In the genomic region with DNA sequence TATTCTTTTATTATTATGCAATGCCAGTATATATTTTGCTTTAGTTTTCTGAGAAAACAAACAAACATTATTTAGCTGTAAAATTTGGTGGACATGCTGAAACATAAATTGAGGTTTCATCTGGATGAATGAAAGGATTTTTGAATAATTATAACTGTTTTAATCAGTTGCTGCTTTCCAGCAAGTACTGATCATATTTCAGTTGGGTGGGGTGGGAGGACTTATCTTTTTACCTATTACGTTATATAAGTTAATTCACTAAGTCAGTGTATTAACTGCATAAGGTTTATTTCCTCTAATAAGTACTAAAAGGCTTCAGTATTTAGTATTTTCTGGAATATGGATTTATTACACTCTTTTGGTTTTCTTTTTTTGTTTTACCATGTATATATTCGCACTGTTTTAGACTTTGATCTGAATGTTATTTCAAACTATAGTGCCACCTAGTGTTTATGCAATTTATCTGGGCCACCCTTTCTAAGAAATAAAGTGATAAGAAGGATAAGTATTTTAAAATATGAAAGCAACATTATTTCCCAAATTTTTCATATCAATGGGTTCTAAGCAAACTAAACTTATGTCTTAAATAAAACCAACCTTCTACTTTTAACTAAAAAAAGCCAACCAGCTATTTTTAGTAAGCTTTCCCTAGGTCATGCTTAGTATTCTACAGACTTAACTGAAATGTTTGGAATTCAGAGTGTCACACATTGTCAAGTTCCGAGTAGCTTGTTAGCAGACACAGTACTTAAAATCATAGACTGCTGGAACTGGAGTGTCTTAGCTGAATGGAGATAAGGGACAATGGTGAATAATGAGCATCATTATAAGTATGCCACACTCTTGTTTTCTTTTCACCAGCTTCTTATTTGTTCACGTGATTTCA, we compare ENCODE assay signal across 9 cellular contexts.
DNase-seq lines count a peak whose midpoint lies in the region; FAIRE-seq and TF ChIP-seq lines count a peak whose summit lies in the region.
"Had no signal": no experiment of that assay in that cellular context is flagged by ENCODE, and none has a peak within 500 bp of the region (broad histone marks: within the 10 kb centered on the region; RNA-seq: fewer than 3 reads in every experiment).

No MANE protein-coding gene starts in this region.

- intact Hi-C loops in colonic mucosa (cut with DNase I): loop anchor here (5.0 kb wide), 2 partner anchors 97 to 227 kb away; no protein-coding TSS in a partner anchor

- H3K9ac ChIP-seq in colonic mucosa (ENCODE audit: low read depth in 2 of 2, low read length in 2 of 2) (no peak overlapping the region), parathyroid adenoma (no peak overlapping the region)

- TF ChIP-seq CTCF in GM13976 (IDR thresholded peaks at IDR 0.05; ENCODE audit: borderline replicate concordance, control extremely low read depth, extremely low read depth, insufficient read depth, missing control alignments) (peak; percentile 17), colonic mucosa (IDR thresholded peaks at IDR 0.05) (peak; percentile 43), parathyroid adenoma (IDR thresholded peaks at IDR 0.05) (peak; percentile 37)

- DNase-seq in GM13976 (ENCODE audit: low spot score): peak; percentile 28
- peak; percentile 21 for DNase-seq in NCI-H2227 treated with DMSO at 0.1 percent for 48 hours (lab: John Stamatoyannopoulos, UW)
- no peak for DNase-seq in colonic mucosa
- DNase-seq in islet precursor cell: no peak
- DNase-seq in NCI-H1048 (lab: John Stamatoyannopoulos, UW): no peak
- DNase-seq in activated CD8-positive, alpha-beta memory T cell treated with anti-CD3 and anti-CD28 coated beads, Interleukin-2, amount 50 U/mL, for 48 hours: no peak
- DNase-seq: activated naive CD8-positive, alpha-beta T cell treated with anti-CD3 and anti-CD28 coated beads, Interleukin-2, amount 10 ng/mL, durations not matched to agents 7 days and 5 days had no signal

- no peaks in the 10 kb centered on the region for H3K9me3 ChIP-seq in colonic mucosa
- H3K9me3 ChIP-seq in parathyroid adenoma (ENCODE audit: control insufficient read depth, low read length): no peaks in the 10 kb centered on the region

- H3K79me2 ChIP-seq in parathyroid adenoma: no peaks in the 10 kb centered on the region

- H3K4me3 ChIP-seq in colonic mucosa (no peak overlapping the region), parathyroid adenoma (ENCODE audit: low read depth, low read length) (no peak overlapping the region)

- in situ Hi-C loops in GM13976 (cut with MboI; ENCODE audit: low sequenced_read_pairs, unreplicated experiment): loop anchor here (10.0 to 25.0 kb wide), 3 partner anchors 95 to 563 kb away; no protein-coding TSS in a partner anchor

- H3K4me2 ChIP-seq in parathyroid adenoma (ENCODE audit: low read length): no peak overlapping the region

- H2AFZ ChIP-seq in parathyroid adenoma: no peak overlapping the region

- FAIRE-seq in A204.1 (lab: Jason Lieb, UNC): peak; percentile 95

- H3K4me1 ChIP-seq in colonic mucosa (no peaks in the 10 kb centered on the region), parathyroid adenoma (no peaks in the 10 kb centered on the region)

- H3K36me3 ChIP-seq in colonic mucosa (no peaks in the 10 kb centered on the region), parathyroid adenoma (ENCODE audit: control insufficient read depth, insufficient read depth, low read length) (no peaks in the 10 kb centered on the region)

- H3K27me3 ChIP-seq in colonic mucosa: no peaks in the 10 kb centered on the region
- H3K27me3 ChIP-seq in parathyroid adenoma (ENCODE audit: control insufficient read depth, insufficient read depth, low read length): no peaks in the 10 kb centered on the region

- H3K27ac ChIP-seq in colonic mucosa (no peak overlapping the region), parathyroid adenoma (no peak overlapping the region)

Comparison
In these comparisons a context has a peak if more than half of its experiments do, and no peak if none do; other contexts are left out.
1. DNase-seq: peak in GM13976 (single experiment) and NCI-H2227 treated with DMSO at 0.1 percent for 48 hours (single experiment); none in colonic mucosa (single experiment), islet precursor cell (single experiment), NCI-H1048 (single experiment) and activated CD8-positive, alpha-beta memory T cell treated with anti-CD3 and anti-CD28 coated beads, Interleukin-2, amount 50 U/mL, for 48 hours (single experiment).
2. Peak in every context shown above with its lines, with median percentiles within 50 percentile points of each other: CTCF ChIP-seq.